ENCODE assay signal across 6 cellular contexts in genomic region chr17:2054262-2054739, GRCh38. TPM values are rescaled to one million over a fixed set of nuclear protein-coding genes. Genes with fewer than 3 reads are reported as not detected.
A peak's percentile ranks its signal among the peaks of the same experiment; 100 is the strongest.
DNase-seq lines count a peak whose midpoint lies in the region; ATAC-seq and TF ChIP-seq lines count a peak whose summit lies in the region.

No MANE protein-coding gene starts in this region.

- H3K27ac ChIP-seq in VCaP (peak overlapping the region; percentile 54), upper lobe of left lung (peak overlapping the region in 3 of 4 donors; percentile 86 to 96 (median 93))

- TF ChIP-seq EP300 in upper lobe of left lung (IDR thresholded peaks at IDR 0.05), result no peak

- DNase-seq in NCI-H1436 (lab: John Stamatoyannopoulos, UW), result peak; percentile 8
- no peak for DNase-seq in NCI-H1436 treated with DMSO at 0.1 percent for 48 hours (lab: John Stamatoyannopoulos, UW)
- DNase-seq in hepatic stellate cell (ENCODE audit: low spot score), result peak; percentile 76
- no peak for DNase-seq in upper lobe of left lung

- TF ChIP-seq CTCF in VCaP (conservative IDR thresholded peaks at IDR 0.05) (no peak), upper lobe of left lung (IDR thresholded peaks at IDR 0.05) (no peak)

- 12% methylated on average over 9 to 12 of the region's 28 CpGs for WGBS in upper lobe of left lung, 2 donors

- H3K4me1 ChIP-seq in upper lobe of left lung, result peaks cover 61 to 85% (median 63%) of the 10 kb centered on the region in 4 donors

- peak overlapping the region in 3 of 4 donors; percentile 46 to 76 (median 56) for H3K4me3 ChIP-seq in upper lobe of left lung

- no peaks in the 10 kb centered on the region for H3K9me3 ChIP-seq in upper lobe of left lung

- H3K36me3 ChIP-seq in upper lobe of left lung, result no peaks in the 10 kb centered on the region

- no peak for ATAC-seq in upper lobe of left lung (ENCODE audit: low FRiP score in 2 of 2)
- ATAC-seq in GM21360 (IDR thresholded peaks at IDR 0.05; ENCODE audit: unreplicated experiment), result no peak

- TF ChIP-seq POLR2A in upper lobe of left lung (IDR thresholded peaks at IDR 0.05), result no peak

- peaks cover 0 to 63% (median 21%) of the 10 kb centered on the region in 4 donors for H3K27me3 ChIP-seq in upper lobe of left lung

RNA-seq across cellular contexts. Expression of gene HIC1, which starts 0.6 kb away (rescaled TPM):
- total RNA-seq in upper lobe of left lung, result 10 to 100 TPM in 5 of 6 donors, 1 to 10 TPM in 1; 8.0 to 25.5 (median 19.1) TPM

RNA-seq across cellular contexts. Expression of gene OVCA2, which starts 12.5 kb away (rescaled TPM):
- total RNA-seq in upper lobe of left lung, result 10 to 100 TPM; 20.1 to 56.1 (median 33.5) TPM

RNA-seq across cellular contexts. Expression of gene DPH1, which starts 24.3 kb away (rescaled TPM):
- total RNA-seq in upper lobe of left lung, result 100 to 1,000 TPM in 1 of 6 donors, 10 to 100 TPM in 5; 28.8 to 129 (median 45.1) TPM

RNA-seq across cellular contexts. Expression of gene RTN4RL1, which starts 29.2 kb away (rescaled TPM):
- 1 to 10 TPM; 5.1 to 7.3 (median 6.2) TPM for total RNA-seq in upper lobe of left lung

Comparison
In these comparisons a context has a peak if more than half of its experiments do, and no peak if none do; other contexts are left out.
1. DNase-seq: peak in NCI-H1436 (single experiment) and hepatic stellate cell (single experiment); none in NCI-H1436 treated with DMSO at 0.1 percent for 48 hours (single experiment) and upper lobe of left lung (0 of 2).